Comparison of ENCODE assay signal across 1 cellular context in the genomic region with DNA sequence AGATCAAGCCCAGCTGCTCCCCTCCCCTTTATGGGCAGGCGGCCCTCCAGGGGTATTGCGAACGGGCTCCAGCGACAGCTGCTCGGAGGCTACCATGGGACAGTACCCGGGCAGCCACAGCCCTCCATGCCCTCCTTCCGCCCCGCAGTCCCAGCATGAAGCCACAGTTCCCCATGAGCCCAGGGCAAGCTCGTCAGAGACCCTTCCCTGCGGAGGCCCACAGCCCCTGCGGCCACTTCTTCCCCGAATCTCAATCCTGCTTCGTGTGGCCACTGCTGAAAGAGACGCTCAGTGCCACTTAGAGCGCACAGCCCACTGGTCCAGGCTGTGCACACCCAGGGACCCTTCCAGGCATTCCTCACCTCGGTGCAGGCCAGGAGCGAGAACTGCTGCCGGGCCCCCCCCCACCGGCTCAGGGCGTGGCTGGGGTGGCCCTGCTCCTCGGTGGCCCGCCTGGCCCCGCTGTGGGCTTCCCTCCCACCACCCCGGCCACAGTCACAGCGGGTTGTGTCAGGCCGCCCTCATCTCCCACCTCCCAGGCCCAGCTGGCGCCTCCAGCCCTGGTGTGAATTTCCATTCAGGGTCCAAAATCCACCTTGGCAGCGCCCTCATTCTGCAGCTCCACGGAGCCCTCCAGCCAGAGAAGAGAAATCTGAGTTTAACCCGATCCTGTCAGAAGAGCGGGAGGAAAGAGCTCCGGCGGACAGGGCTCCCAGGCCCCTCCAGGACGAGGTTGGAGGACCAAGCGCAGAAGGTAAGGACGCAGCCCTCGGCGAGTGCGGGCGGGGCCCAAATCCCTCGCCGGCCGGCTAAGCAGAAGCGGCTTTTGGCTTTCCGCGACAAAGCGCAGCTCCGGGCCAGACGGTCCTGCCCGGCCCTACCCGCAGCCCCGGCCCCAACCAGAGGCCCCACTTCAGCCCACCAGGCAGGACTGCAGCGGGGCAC.
TF ChIP-seq lines count a peak whose summit lies in the region.

No MANE protein-coding gene starts in this region.

TF ChIP-seq in HepG2, 621 proteins besides CTCF, POLR2A, EP300 and RAD21 (continued from another document and continues in another):
- TF ChIP-seq, protein P1, sequence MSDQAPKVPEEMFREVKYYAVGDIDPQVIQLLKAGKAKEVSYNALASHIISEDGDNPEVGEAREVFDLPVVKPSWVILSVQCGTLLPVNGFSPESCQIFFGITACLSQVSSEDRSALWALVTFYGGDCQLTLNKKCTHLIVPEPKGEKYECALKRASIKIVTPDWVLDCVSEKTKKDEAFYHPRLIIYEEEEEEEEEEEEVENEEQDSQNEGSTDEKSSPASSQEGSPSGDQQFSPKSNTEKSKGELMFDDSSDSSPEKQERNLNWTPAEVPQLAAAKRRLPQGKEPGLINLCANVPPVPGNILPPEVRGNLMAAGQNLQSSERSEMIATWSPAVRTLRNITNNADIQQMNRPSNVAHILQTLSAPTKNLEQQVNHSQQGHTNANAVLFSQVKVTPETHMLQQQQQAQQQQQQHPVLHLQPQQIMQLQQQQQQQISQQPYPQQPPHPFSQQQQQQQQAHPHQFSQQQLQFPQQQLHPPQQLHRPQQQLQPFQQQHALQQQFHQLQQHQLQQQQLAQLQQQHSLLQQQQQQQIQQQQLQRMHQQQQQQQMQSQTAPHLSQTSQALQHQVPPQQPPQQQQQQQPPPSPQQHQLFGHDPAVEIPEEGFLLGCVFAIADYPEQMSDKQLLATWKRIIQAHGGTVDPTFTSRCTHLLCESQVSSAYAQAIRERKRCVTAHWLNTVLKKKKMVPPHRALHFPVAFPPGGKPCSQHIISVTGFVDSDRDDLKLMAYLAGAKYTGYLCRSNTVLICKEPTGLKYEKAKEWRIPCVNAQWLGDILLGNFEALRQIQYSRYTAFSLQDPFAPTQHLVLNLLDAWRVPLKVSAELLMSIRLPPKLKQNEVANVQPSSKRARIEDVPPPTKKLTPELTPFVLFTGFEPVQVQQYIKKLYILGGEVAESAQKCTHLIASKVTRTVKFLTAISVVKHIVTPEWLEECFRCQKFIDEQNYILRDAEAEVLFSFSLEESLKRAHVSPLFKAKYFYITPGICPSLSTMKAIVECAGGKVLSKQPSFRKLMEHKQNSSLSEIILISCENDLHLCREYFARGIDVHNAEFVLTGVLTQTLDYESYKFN (CRISPR knock-in tag; conservative IDR thresholded peaks at IDR 0.05) = peak; percentile 86
- no peak; the same call in 2 of the 3 replicates for TF ChIP-seq MXI1 (IDR thresholded peaks at IDR 0.05; ENCODE audit: borderline replicate concordance, low read depth, low read length)
- TF ChIP-seq, protein P2, sequence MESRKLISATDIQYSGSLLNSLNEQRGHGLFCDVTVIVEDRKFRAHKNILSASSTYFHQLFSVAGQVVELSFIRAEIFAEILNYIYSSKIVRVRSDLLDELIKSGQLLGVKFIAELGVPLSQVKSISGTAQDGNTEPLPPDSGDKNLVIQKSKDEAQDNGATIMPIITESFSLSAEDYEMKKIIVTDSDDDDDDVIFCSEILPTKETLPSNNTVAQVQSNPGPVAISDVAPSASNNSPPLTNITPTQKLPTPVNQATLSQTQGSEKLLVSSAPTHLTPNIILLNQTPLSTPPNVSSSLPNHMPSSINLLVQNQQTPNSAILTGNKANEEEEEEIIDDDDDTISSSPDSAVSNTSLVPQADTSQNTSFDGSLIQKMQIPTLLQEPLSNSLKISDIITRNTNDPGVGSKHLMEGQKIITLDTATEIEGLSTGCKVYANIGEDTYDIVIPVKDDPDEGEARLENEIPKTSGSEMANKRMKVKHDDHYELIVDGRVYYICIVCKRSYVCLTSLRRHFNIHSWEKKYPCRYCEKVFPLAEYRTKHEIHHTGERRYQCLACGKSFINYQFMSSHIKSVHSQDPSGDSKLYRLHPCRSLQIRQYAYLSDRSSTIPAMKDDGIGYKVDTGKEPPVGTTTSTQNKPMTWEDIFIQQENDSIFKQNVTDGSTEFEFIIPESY (CRISPR knock-in tag; IDR thresholded peaks at IDR 0.05) = peak; percentile 33; the same call in 1 of the 2 replicates
- no peak for TF ChIP-seq ZNF432 (CRISPR knock-in tag; IDR thresholded peaks at IDR 0.05; ENCODE audit: borderline replicate concordance)
- TF ChIP-seq SAFB2 (CRISPR knock-in tag; IDR thresholded peaks at IDR 0.05; ENCODE audit: borderline replicate concordance, low read depth) = no peak; the same call in 1 of the 2 replicates
- TF ChIP-seq, protein P3, sequence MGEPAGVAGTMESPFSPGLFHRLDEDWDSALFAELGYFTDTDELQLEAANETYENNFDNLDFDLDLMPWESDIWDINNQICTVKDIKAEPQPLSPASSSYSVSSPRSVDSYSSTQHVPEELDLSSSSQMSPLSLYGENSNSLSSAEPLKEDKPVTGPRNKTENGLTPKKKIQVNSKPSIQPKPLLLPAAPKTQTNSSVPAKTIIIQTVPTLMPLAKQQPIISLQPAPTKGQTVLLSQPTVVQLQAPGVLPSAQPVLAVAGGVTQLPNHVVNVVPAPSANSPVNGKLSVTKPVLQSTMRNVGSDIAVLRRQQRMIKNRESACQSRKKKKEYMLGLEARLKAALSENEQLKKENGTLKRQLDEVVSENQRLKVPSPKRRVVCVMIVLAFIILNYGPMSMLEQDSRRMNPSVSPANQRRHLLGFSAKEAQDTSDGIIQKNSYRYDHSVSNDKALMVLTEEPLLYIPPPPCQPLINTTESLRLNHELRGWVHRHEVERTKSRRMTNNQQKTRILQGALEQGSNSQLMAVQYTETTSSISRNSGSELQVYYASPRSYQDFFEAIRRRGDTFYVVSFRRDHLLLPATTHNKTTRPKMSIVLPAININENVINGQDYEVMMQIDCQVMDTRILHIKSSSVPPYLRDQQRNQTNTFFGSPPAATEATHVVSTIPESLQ (CRISPR knock-in tag; conservative IDR thresholded peaks at IDR 0.05) = no peak
- TF ChIP-seq, protein P4, sequence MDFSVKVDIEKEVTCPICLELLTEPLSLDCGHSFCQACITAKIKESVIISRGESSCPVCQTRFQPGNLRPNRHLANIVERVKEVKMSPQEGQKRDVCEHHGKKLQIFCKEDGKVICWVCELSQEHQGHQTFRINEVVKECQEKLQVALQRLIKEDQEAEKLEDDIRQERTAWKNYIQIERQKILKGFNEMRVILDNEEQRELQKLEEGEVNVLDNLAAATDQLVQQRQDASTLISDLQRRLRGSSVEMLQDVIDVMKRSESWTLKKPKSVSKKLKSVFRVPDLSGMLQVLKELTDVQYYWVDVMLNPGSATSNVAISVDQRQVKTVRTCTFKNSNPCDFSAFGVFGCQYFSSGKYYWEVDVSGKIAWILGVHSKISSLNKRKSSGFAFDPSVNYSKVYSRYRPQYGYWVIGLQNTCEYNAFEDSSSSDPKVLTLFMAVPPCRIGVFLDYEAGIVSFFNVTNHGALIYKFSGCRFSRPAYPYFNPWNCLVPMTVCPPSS (IDR thresholded peaks at IDR 0.05) = no peak
- peak; percentile 57; the same call in 1 of the 2 replicates for TF ChIP-seq ZNF430 (CRISPR knock-in tag; IDR thresholded peaks at IDR 0.05)
- TF ChIP-seq ZNF333 (CRISPR knock-in tag; IDR thresholded peaks at IDR 0.05; ENCODE audit: borderline replicate concordance) = 0 out of 2 replicates have a peak, but pooled peaks have one; percentile 39
- peak; percentile 54; the same call in 1 of the 2 replicates for TF ChIP-seq KLF15 (CRISPR knock-in tag; IDR thresholded peaks at IDR 0.05; ENCODE audit: borderline replicate concordance)
- TF ChIP-seq, protein P5, sequence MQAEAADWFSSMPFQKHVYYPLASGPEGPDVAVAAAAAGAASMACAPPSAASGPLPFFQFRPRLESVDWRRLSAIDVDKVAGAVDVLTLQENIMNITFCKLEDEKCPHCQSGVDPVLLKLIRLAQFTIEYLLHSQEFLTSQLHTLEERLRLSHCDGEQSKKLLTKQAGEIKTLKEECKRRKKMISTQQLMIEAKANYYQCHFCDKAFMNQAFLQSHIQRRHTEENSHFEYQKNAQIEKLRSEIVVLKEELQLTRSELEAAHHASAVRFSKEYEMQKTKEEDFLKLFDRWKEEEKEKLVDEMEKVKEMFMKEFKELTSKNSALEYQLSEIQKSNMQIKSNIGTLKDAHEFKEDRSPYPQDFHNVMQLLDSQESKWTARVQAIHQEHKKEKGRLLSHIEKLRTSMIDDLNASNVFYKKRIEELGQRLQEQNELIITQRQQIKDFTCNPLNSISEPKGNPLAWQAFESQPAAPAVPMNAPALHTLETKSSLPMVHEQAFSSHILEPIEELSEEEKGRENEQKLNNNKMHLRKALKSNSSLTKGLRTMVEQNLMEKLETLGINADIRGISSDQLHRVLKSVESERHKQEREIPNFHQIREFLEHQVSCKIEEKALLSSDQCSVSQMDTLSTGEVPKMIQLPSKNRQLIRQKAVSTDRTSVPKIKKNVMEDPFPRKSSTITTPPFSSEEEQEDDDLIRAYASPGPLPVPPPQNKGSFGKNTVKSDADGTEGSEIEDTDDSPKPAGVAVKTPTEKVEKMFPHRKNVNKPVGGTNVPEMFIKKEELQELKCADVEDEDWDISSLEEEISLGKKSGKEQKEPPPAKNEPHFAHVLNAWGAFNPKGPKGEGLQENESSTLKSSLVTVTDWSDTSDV (CRISPR knock-in tag; IDR thresholded peaks at IDR 0.05) = peak; percentile 81; the same call in 1 of the 2 replicates
- TF ChIP-seq DNMT3B (CRISPR knock-in tag; conservative IDR thresholded peaks at IDR 0.05) = peak; percentile 67; the same call in 1 of the 2 replicates
- TF ChIP-seq, protein P6, sequence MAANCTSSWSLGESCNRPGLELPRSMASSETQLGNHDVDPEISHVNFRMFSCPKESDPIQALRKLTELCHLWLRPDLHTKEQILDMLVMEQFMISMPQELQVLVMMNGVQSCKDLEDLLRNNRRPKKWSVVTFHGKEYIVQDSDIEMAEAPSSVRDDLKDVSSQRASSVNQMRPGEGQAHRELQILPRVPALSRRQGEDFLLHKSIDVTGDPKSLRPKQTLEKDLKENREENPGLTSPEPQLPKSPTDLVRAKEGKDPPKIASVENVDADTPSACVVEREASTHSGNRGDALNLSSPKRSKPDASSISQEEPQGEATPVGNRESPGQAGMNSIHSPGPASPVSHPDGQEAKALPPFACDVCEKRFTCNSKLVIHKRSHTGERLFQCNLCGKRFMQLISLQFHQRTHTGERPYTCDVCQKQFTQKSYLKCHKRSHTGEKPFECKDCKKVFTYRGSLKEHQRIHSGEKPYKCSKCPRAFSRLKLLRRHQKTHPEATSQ (CRISPR knock-in tag; IDR thresholded peaks at IDR 0.05; ENCODE audit: borderline replicate concordance) = 0 out of 2 replicates have a peak, but pooled peaks have one; percentile 38
- TF ChIP-seq, protein P7, sequence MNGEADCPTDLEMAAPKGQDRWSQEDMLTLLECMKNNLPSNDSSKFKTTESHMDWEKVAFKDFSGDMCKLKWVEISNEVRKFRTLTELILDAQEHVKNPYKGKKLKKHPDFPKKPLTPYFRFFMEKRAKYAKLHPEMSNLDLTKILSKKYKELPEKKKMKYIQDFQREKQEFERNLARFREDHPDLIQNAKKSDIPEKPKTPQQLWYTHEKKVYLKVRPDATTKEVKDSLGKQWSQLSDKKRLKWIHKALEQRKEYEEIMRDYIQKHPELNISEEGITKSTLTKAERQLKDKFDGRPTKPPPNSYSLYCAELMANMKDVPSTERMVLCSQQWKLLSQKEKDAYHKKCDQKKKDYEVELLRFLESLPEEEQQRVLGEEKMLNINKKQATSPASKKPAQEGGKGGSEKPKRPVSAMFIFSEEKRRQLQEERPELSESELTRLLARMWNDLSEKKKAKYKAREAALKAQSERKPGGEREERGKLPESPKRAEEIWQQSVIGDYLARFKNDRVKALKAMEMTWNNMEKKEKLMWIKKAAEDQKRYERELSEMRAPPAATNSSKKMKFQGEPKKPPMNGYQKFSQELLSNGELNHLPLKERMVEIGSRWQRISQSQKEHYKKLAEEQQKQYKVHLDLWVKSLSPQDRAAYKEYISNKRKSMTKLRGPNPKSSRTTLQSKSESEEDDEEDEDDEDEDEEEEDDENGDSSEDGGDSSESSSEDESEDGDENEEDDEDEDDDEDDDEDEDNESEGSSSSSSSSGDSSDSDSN (CRISPR knock-in tag; IDR thresholded peaks at IDR 0.05) = peak; percentile 86
- 0 out of 2 replicates have a peak, but pooled peaks have one; percentile 5 for TF ChIP-seq ZNF235 (CRISPR knock-in tag; IDR thresholded peaks at IDR 0.05; ENCODE audit: borderline replicate concordance)
- peak; percentile 10; the same call in 1 of the 2 replicates for TF ChIP-seq NR2F2 (IDR thresholded peaks at IDR 0.05; ENCODE audit: borderline replicate concordance, low read depth)
- peak; percentile 73; the same call in 1 of the 2 replicates for TF ChIP-seq NFKB2 (CRISPR knock-in tag; IDR thresholded peaks at IDR 0.05; ENCODE audit: borderline replicate concordance)
- TF ChIP-seq, protein P8, sequence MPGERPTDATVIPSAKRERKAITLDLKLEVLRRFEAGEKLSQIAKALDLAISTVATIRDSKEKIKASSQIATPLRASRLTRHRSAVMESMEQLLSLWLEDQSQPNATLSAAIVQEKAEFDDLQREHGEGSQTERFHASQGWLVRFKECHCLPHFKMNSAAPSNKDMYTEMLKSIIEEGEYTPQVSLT (CRISPR knock-in tag; IDR thresholded peaks at IDR 0.05; ENCODE audit: borderline replicate concordance, low read depth) = no peak
- TF ChIP-seq CBX1 (IDR thresholded peaks at IDR 0.05; ENCODE audit: low read depth) = no peak
- TF ChIP-seq TEAD3 (CRISPR knock-in tag; optimal IDR thresholded peaks at IDR 0.05; ENCODE audit: borderline replicate concordance) = peak; percentile 49
- no peak for TF ChIP-seq JUN (CRISPR knock-in tag; IDR thresholded peaks at IDR 0.05)
- peak; percentile 32; the same call in 1 of the 2 replicates for TF ChIP-seq PITX1 (CRISPR knock-in tag; IDR thresholded peaks at IDR 0.05)
